Comparison of ENCODE assay signal across 8 cellular contexts in genomic region chr9:21402387-21403247, GRCh38.
DNase-seq lines count a peak whose midpoint lies in the region; ATAC-seq lines count a peak whose summit lies in the region.

No MANE protein-coding gene starts in this region.

- H3K36me3 Mint-ChIP-seq in effector memory CD8-positive, alpha-beta T cell (ENCODE audit: insufficient read depth) = no peaks in the 10 kb centered on the region

- ATAC-seq in GM18861 (IDR thresholded peaks at IDR 0.05; ENCODE audit: unreplicated experiment) (peak; percentile 53), HG03175 (IDR thresholded peaks at IDR 0.05; ENCODE audit: unreplicated experiment) (peak; percentile 56), HG03039 (IDR thresholded peaks at IDR 0.05; ENCODE audit: unreplicated experiment) (no peak), GM19351 (IDR thresholded peaks at IDR 0.05; ENCODE audit: unreplicated experiment) (no peak), HG03378 (IDR thresholded peaks at IDR 0.05; ENCODE audit: unreplicated experiment) (no peak)
- peak; percentile 45 for ATAC-seq in effector memory CD8-positive, alpha-beta T cell (replicated peaks)

- peak overlapping the region; percentile 55 to 59 for H3K4me3 Mint-ChIP-seq in effector memory CD8-positive, alpha-beta T cell

- no peaks in the 10 kb centered on the region for H3K9me3 ChIP-seq in neuron (ENCODE audit: low read length)

- no peak overlapping the region for H3K4me3 ChIP-seq in neuron (ENCODE audit: low read length)

- no peaks in the 10 kb centered on the region for H3K9me3 Mint-ChIP-seq in effector memory CD8-positive, alpha-beta T cell

- H3K27me3 ChIP-seq in neuron (ENCODE audit: insufficient read depth, low read length) = peaks cover 36% of the 10 kb centered on the region

- peaks cover 0 to 2% of the 10 kb centered on the region in 2 donors for H3K4me1 Mint-ChIP-seq in effector memory CD8-positive, alpha-beta T cell (ENCODE audit: low read depth in 2 of 2)

- H3K27ac Mint-ChIP-seq in effector memory CD8-positive, alpha-beta T cell = no peak overlapping the region

- H2AFZ ChIP-seq in neuron (ENCODE audit: low read depth, low read length) = peak overlapping the region; percentile 16

- no peaks in the 10 kb centered on the region for H3K4me1 ChIP-seq in neuron (ENCODE audit: insufficient read depth, low read length)

- DNase-seq in effector memory CD8-positive, alpha-beta T cell = no peak
- no peak for DNase-seq in NCI-H526 treated with DMSO at 0.1 percent for 48 hours (lab: John Stamatoyannopoulos, UW)

- peaks cover 51 to 65% of the 10 kb centered on the region in 2 donors for H3K27me3 Mint-ChIP-seq in effector memory CD8-positive, alpha-beta T cell

- no peaks in the 10 kb centered on the region for H3K36me3 ChIP-seq in neuron (ENCODE audit: insufficient read depth, low read length)

Comparison
In these comparisons a context has a peak if more than half of its experiments do, and no peak if none do; other contexts are left out.
1. ATAC-seq: peak in GM18861 (single experiment), HG03175 (single experiment) and effector memory CD8-positive, alpha-beta T cell (single experiment); none in HG03039 (single experiment), GM19351 (single experiment) and HG03378 (single experiment).